In the genomic region with DNA sequence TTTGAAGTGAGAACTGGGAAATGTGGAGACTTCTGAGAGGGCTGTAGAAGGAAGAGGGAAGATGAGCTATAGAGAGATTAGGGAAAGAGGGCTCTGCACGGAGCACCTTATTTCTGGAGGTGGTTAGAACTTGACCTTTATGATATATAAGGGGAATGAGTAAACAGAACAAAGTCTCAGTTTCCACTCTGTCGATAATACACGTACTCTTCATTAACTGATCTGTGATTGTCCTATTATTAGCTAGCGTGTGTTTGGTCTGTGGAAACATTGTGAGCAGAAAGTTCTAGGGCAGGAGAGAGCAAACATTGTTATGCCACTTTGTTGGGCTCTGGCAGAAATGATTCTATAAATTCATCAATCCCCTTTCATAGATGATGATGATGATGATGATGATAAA, we compare ENCODE assay signal across 20 cellular contexts.
"Had no signal": no experiment of that assay in that cellular context is flagged by ENCODE, and none has a peak within 500 bp of the region (broad histone marks: within the 10 kb centered on the region; RNA-seq: fewer than 3 reads in every experiment).

No MANE protein-coding gene starts in this region.

- H3K36me3 ChIP-seq: ascending aorta, gastroesophageal sphincter, heart left ventricle, stomach had no signal

- H3K9me3 ChIP-seq: ascending aorta, gastroesophageal sphincter, heart left ventricle, psoas muscle, stomach had no signal

- ATAC-seq: esophagus mucosa; gastroesophageal sphincter; heart left ventricle; left ventricle myocardium superior; naive thymus-derived CD8-positive, alpha-beta T cell; psoas muscle; right cardiac atrium had no signal

- H3K27me3 ChIP-seq: ascending aorta, gastroesophageal sphincter, heart left ventricle, stomach had no signal

- H3K4me3 ChIP-seq: ascending aorta, coronary artery, gastroesophageal sphincter, heart left ventricle, psoas muscle, stomach had no signal

- DNase-seq: activated CD4-positive, alpha-beta T cell treated with anti-CD3 and anti-CD28 coated beads, Interleukin-2, amount 50 U/mL, for 1 hour; activated CD4-positive, CD25-positive, alpha-beta regulatory T cell treated with anti-CD3 and anti-CD28 coated beads, Interleukin-2, amount 50 U/mL, for 72 hours; activated CD8-positive, alpha-beta memory T cell treated with anti-CD3 and anti-CD28 coated beads, Interleukin-2, amount 50 U/mL, for 4 hours; activated effector memory CD4-positive, alpha-beta T cell treated with anti-CD3 and anti-CD28 coated beads, Interleukin-2, amount 50 U/mL, for 16 hours; activated naive CD4-positive, alpha-beta T cell treated with anti-CD3 and anti-CD28 coated beads, Interleukin-2, amount 50 U/mL, for 16 hours; activated T-cell treated with anti-CD3 and anti-CD28 coated beads, Interleukin-2, amount 50 U/mL, for 48 hours; heart left ventricle; immature natural killer cell; left ventricle myocardium superior; mesendoderm; naive thymus-derived CD8-positive, alpha-beta T cell; psoas muscle; right cardiac atrium; stimulated activated CD4-positive, alpha-beta T cell treated with anti-CD3 and anti-CD28 coated beads, Interleukin-15, amount 100 ng/mL, for 24 hours; stimulated activated CD4-positive, alpha-beta T cell treated with anti-CD3 and anti-CD28 coated beads, Interleukin-2, amount 100 ng/mL, for 48 hours; stomach had no signal

- H3K27ac ChIP-seq: ascending aorta, coronary artery, heart left ventricle, psoas muscle, stomach had no signal
